8 cellular contexts compared by ENCODE assay signal in genomic region chr2:101474752-101475384, GRCh38. TPM values are rescaled to one million over a fixed set of nuclear protein-coding genes. Genes with fewer than 3 reads are reported as not detected.
DNase-seq lines count a peak whose midpoint lies in the region; ATAC-seq and TF ChIP-seq lines count a peak whose summit lies in the region.

RFX8 (minus strand) TSS chr2:101475112; CDS start chr2:101466848, 8,264 bp downstream.

- no peak for TF ChIP-seq CTCF in DND-41 (IDR thresholded peaks at IDR 0.05; ENCODE audit: borderline replicate concordance, extremely low read depth, low read length, poor library complexity, severe bottlenecking)

- H3K9me3 ChIP-seq in DND-41 (ENCODE audit: insufficient read depth, low read length, severe bottlenecking), result no peaks in the 10 kb centered on the region
- no peaks in the 10 kb centered on the region for H3K9me3 ChIP-seq in SJSA1 (replicated peaks)
- H3K9me3 ChIP-seq in Karpas-422 (ENCODE audit: low read length), result no peaks in the 10 kb centered on the region

- DNase-seq in DND-41 (peak; percentile 88), SJSA1 (ENCODE audit: low read depth in 1 of 2, low spot score in 2 of 2) (peak; percentile 52 to 60), amniotic stem cell (lab: John Stamatoyannopoulos, UW) (peak; percentile 77), iris pigment epithelial cell (ENCODE audit: low read depth) (peak; percentile 95), NCI-H82 (lab: John Stamatoyannopoulos, UW) (no peak), Karpas-422 (no peak)
- DNase-seq in stimulated activated CD4-positive, alpha-beta T cell treated with anti-CD3 and anti-CD28 coated beads, Interleukin-2, amount 100 ng/mL, for 48 hours, result peak; percentile 41 to 42

- H3K4me1 ChIP-seq in DND-41 (ENCODE audit: insufficient read depth, low read length) (peaks cover 48% of the 10 kb centered on the region), SJSA1 (replicated peaks) (peaks cover 41% of the 10 kb centered on the region), Karpas-422 (ENCODE audit: low read length) (no peaks in the 10 kb centered on the region)

- H3K36me3 ChIP-seq in DND-41 (ENCODE audit: insufficient read depth, low read length) (no peaks in the 10 kb centered on the region), SJSA1 (peaks cover 4% of the 10 kb centered on the region; the same call in 1 of the 2 replicates), Karpas-422 (ENCODE audit: insufficient read depth, low read length) (no peaks in the 10 kb centered on the region)

- H3K4me2 ChIP-seq in DND-41 (ENCODE audit: insufficient read depth, low read length) (peak within 1 kb of the TSS; percentile 69), Karpas-422 (ENCODE audit: low read depth, low read length, poor library complexity, severe bottlenecking) (no peak within 1 kb of the TSS)

- ATAC-seq in DND-41 (ENCODE audit: insufficient read depth, low read depth) (peak; percentile 88), GM21529 (IDR thresholded peaks at IDR 0.05; ENCODE audit: unreplicated experiment) (no peak)

- H4K20me1 ChIP-seq in DND-41 (ENCODE audit: insufficient read depth, low read length) (no peaks in the 10 kb centered on the region), Karpas-422 (ENCODE audit: insufficient read depth, low read depth, low read length) (no peaks in the 10 kb centered on the region)

- H3K79me2 ChIP-seq in DND-41 (ENCODE audit: insufficient read depth, low read length), result peaks cover 40% of the 10 kb centered on the region
- no peaks in the 10 kb centered on the region for H3K79me2 ChIP-seq in Karpas-422 (ENCODE audit: low read length)

- H2AFZ ChIP-seq in DND-41 (ENCODE audit: low read depth, low read length) (peak within 1 kb of the TSS; percentile 72), Karpas-422 (ENCODE audit: low read length) (no peak within 1 kb of the TSS)

- no peaks in the 10 kb centered on the region for H3K9me2 ChIP-seq in Karpas-422 (replicated peaks; ENCODE audit: insufficient read depth, low read length)

- no peaks in the 10 kb centered on the region for H3K27me3 ChIP-seq in DND-41 (ENCODE audit: insufficient read depth, low read length, poor library complexity)
- no peaks in the 10 kb centered on the region for H3K27me3 ChIP-seq in SJSA1 (replicated peaks)
- no peaks in the 10 kb centered on the region for H3K27me3 ChIP-seq in Karpas-422 (ENCODE audit: low read length)

- H3K4me3 ChIP-seq in DND-41 (ENCODE audit: low read depth in 1 of 2, low read length in 2 of 2) (peak within 1 kb of the TSS; percentile 66 to 82), SJSA1 (peak within 1 kb of the TSS; percentile 71), Karpas-422 (ENCODE audit: low read length) (no peak within 1 kb of the TSS)

- H3K27ac ChIP-seq in DND-41 (ENCODE audit: low read length) (peak within 1 kb of the TSS; percentile 87), SJSA1 (peak within 1 kb of the TSS; percentile 87), Karpas-422 (ENCODE audit: low read length) (no peak within 1 kb of the TSS)

- H3K9ac ChIP-seq in DND-41 (ENCODE audit: low read depth, low read length) (peak within 1 kb of the TSS; percentile 93), Karpas-422 (ENCODE audit: low read length) (no peak within 1 kb of the TSS)

RNA-seq across cellular contexts. Expression of gene RFX8, which starts in this region (rescaled TPM):
- total RNA-seq in SJSA1 (2014; rRNA removed; shearing (Covaris generic)), result 0.68 TPM in 1 of 2 replicates, not detected in the other
- not detected in 2 replicates for total RNA-seq in Karpas-422 (2014; rRNA removed; shearing (Covaris generic); ENCODE audit: low replicate concordance)

Comparison
In these comparisons a context has a peak if more than half of its experiments do, and no peak if none do; other contexts are left out.
1. Peak in DNase-seq, H3K4me3 ChIP-seq and H3K27ac ChIP-seq in SJSA1; RNA of the gene not detected or under 1 TPM.
2. DNase-seq: peak in DND-41 (single experiment), amniotic stem cell (single experiment), iris pigment epithelial cell (single experiment) and stimulated activated CD4-positive, alpha-beta T cell treated with anti-CD3 and anti-CD28 coated beads, Interleukin-2, amount 100 ng/mL, for 48 hours (2 of 2); none in NCI-H82 (single experiment) and Karpas-422 (single experiment).